Comparison of ENCODE assay signal across 28 cellular contexts in genomic region chrX:148620023-148620422, GRCh38.
"Had no signal": no experiment of that assay in that cellular context is flagged by ENCODE, and none has a peak within 500 bp of the region (broad histone marks: within the 10 kb centered on the region; RNA-seq: fewer than 3 reads in every experiment).

No MANE protein-coding gene starts in this region.

- FAIRE-seq: colon, endometrium had no signal

- DNase-seq: activated CD4-positive, alpha-beta T cell treated with anti-CD3 and anti-CD28 coated beads for 48 hours; activated CD4-positive, alpha-beta T cell treated with anti-CD3 and anti-CD28 coated beads, Interleukin-2, amount 50 U/mL, for 48 hours; activated CD8-positive, alpha-beta memory T cell treated with anti-CD3 and anti-CD28 coated beads, Interleukin-2, amount 50 U/mL, for 4 hours; activated effector memory CD4-positive, alpha-beta T cell treated with anti-CD3 and anti-CD28 coated beads, Interleukin-2, amount 50 U/mL, for 16 hours; activated naive CD4-positive, alpha-beta T cell treated with anti-CD3 and anti-CD28 coated beads for 36 hours; activated naive CD8-positive, alpha-beta T cell treated with anti-CD3 and anti-CD28 coated beads for 36 hours; activated T-cell treated with anti-CD3 and anti-CD28 coated beads, Interleukin-2, amount 50 U/mL, for 1 hour; adrenal gland; effector CD8-positive, alpha-beta T cell; esophagus squamous epithelium; foreskin melanocyte; heart right ventricle; midbrain; naive thymus-derived CD8-positive, alpha-beta T cell; occipital lobe; spleen; stimulated activated naive CD4-positive, alpha-beta T cell; T-helper 17 cell; T1000; WERI-Rb-1 had no signal

- H3K79me2 ChIP-seq: parathyroid adenoma had no signal

- ATAC-seq: activated CD4-positive, CD25-positive, alpha-beta regulatory T cell treated with anti-CD3 and anti-CD28 coated beads, Interleukin-2, amount 50 U/mL, for 24 hours; heart right ventricle; naive thymus-derived CD8-positive, alpha-beta T cell; T-helper 17 cell had no signal

- H3K27ac ChIP-seq: adrenal gland, ascending aorta, epithelial cell of prostate, esophagus squamous epithelium, heart right ventricle, parathyroid adenoma, right atrium auricular region, spleen, tibial nerve, WERI-Rb-1 had no signal

- H3K36me3 ChIP-seq: adrenal gland, ascending aorta, esophagus squamous epithelium, heart right ventricle, right atrium auricular region, spleen, tibial nerve, WERI-Rb-1 had no signal

- H3K9ac ChIP-seq: parathyroid adenoma had no signal

- H3K4me1 ChIP-seq: adrenal gland, ascending aorta, esophagus squamous epithelium, heart right ventricle, parathyroid adenoma, right atrium auricular region, spleen, tibial nerve had no signal

- H3K4me3 ChIP-seq: adrenal gland, ascending aorta, esophagus squamous epithelium, heart right ventricle, right atrium auricular region, spleen, tibial nerve had no signal

- H2AFZ ChIP-seq: parathyroid adenoma had no signal

- H3K9me3 ChIP-seq: adrenal gland, ascending aorta, esophagus squamous epithelium, heart right ventricle, right atrium auricular region, spleen, tibial nerve had no signal

- H3K27me3 ChIP-seq: adrenal gland, ascending aorta, esophagus squamous epithelium, heart right ventricle, right atrium auricular region, spleen, tibial nerve had no signal
